In genomic region chr5:95723632-95724369, GRCh38 we compare ENCODE assay signal across 14 cellular contexts. TPM values are rescaled to one million over a fixed set of nuclear protein-coding genes. Genes with fewer than 3 reads are reported as not detected.
DNase-seq lines count a peak whose midpoint lies in the region; ATAC-seq lines count a peak whose summit lies in the region.
"Had no signal": no experiment of that assay in that cellular context is flagged by ENCODE, and none has a peak within 500 bp of the region (broad histone marks: within the 10 kb centered on the region; RNA-seq: fewer than 3 reads in every experiment).

No MANE protein-coding gene starts in this region.

- no peak overlapping the region for H3K27ac ChIP-seq in right cardiac atrium (ENCODE audit: low read length)

- DNase-seq in Right ventricle myocardium superior (peak; percentile 58), cardiac septum (ENCODE audit: low spot score) (no peak), UCSD-AML1 (lab: John Stamatoyannopoulos, UW; ENCODE audit: unreplicated experiment) (peak; percentile 47), right cardiac atrium (peak; percentile 40 to 81 (median 69)), superior temporal gyrus (ENCODE audit: extremely low spot score) (no peak), COLO668 (lab: John Stamatoyannopoulos, UW; ENCODE audit: unreplicated experiment) (no peak)
- DNase-seq in activated CD4-positive, alpha-beta T cell treated with anti-CD3 and anti-CD28 coated beads for 4 hours = no peak
- DNase-seq: ACHN; activated T-cell treated with anti-CD3 and anti-CD28 coated beads, Interleukin-2, amount 50 U/mL, for 24 hours; DMS79; hypothalamus; NCI-H2029 had no signal

- H3K4me3 ChIP-seq in right cardiac atrium (ENCODE audit: low read length) = no peak overlapping the region

- no peaks in the 10 kb centered on the region for H3K9me3 ChIP-seq in right cardiac atrium (ENCODE audit: control insufficient read depth, low read length)

- intact Hi-C loops in Right ventricle myocardium superior (cut with DNase I) (no loop called here), cardiac septum (cut with DNase I) (no loop called here), right cardiac atrium (cut with DNase I) (loop anchor here in 1 of 4 donors (10.0 kb wide), 1 partner anchor 59 kb away; no protein-coding TSS in a partner anchor)

- WGBS in right cardiac atrium = 55% methylated on average over 5 of the region's 5 CpGs

- H3K27me3 ChIP-seq in right cardiac atrium (ENCODE audit: control insufficient read depth, insufficient read depth) = no peaks in the 10 kb centered on the region

- ATAC-seq in Right ventricle myocardium superior (ENCODE audit: poor library complexity) (peak; percentile 61), right cardiac atrium (peak; percentile 92 to 93), HG02623 (IDR thresholded peaks at IDR 0.05; ENCODE audit: unreplicated experiment) (no peak)

- peaks cover 2% of the 10 kb centered on the region for H3K4me1 ChIP-seq in right cardiac atrium (ENCODE audit: control insufficient read depth, insufficient read depth, low read length)

RNA-seq across cellular contexts. Expression of gene RHOBTB3, which starts 7.3 kb away (rescaled TPM):
- total RNA-seq in Right ventricle myocardium superior (81.1 TPM), cardiac septum (79.0 TPM), right cardiac atrium (100 to 1,000 TPM in 3 of 4 donors, 10 to 100 TPM in 1; 84.7 to 115 (median 104) TPM)
- 32.7 TPM for polyA plus RNA-seq in right cardiac atrium

RNA-seq across cellular contexts. Expression of gene SPATA9, which starts 41.0 kb away (rescaled TPM):
- not detected for total RNA-seq in Right ventricle myocardium superior
- not detected for total RNA-seq in cardiac septum
- under 1 TPM; 0.11 to 0.59 (median 0.49) TPM for total RNA-seq in right cardiac atrium
- 0.25 TPM for polyA plus RNA-seq in right cardiac atrium
- total RNA-seq: mononuclear cell had no signal

Comparison
In these comparisons a context has a peak if more than half of its experiments do, and no peak if none do; other contexts are left out.
1. DNase-seq: peak in Right ventricle myocardium superior (single experiment), UCSD-AML1 (single experiment) and right cardiac atrium (3 of 3); none in cardiac septum (single experiment), activated CD4-positive, alpha-beta T cell treated with anti-CD3 and anti-CD28 coated beads for 4 hours (0 of 2), superior temporal gyrus (single experiment) and COLO668 (single experiment).